33 cellular contexts compared by ENCODE assay signal in genomic region chr12:64157110-64157509, GRCh38.
"Had no signal": no experiment of that assay in that cellular context is flagged by ENCODE, and none has a peak within 500 bp of the region (broad histone marks: within the 10 kb centered on the region; RNA-seq: fewer than 3 reads in every experiment).

No MANE protein-coding gene starts in this region.

- H3K4me3 ChIP-seq: MG63 had no signal

- DNase-seq: Karpas-422, Kasumi-1, MG63, MM.1S, NCI-H1048, NCI-H1092, NCI-H1092 treated with DMSO at 0.1 percent for 48 hours, NCI-H1105, NCI-H1105 treated with DMSO at 0.1 percent for 48 hours, NCI-H1417, NCI-H1417 treated with DMSO at 0.1 percent for 48 hours, NCI-H1436, NCI-H1436 treated with DMSO at 0.1 percent for 48 hours, NCI-H146, NCI-H1694, NCI-H1694 treated with DMSO at 0.1 percent for 48 hours, NCI-H187, NCI-H187 treated with DMSO at 0.1 percent for 48 hours, NCI-H1930, NCI-H2029, NCI-H2029 treated with DMSO at 0.1 percent for 48 hours, NCI-H2081, NCI-H2081 treated with DMSO at 0.1 percent for 48 hours, NCI-H2107, NCI-H2171, NCI-H2171 treated with DMSO at 0.1 percent for 48 hours, NCI-H2227 treated with DMSO at 0.1 percent for 48 hours, NCI-H226, NCI-H345, NCI-H446, NCI-H446 treated with DMSO at 0.1 percent for 48 hours, NCI-H510A had no signal

- H3K27ac ChIP-seq: KMS-11 had no signal

- H3K4me2 ChIP-seq: KMS-11 had no signal

- H3K9ac ChIP-seq: KMS-11 had no signal

- H3K27me3 ChIP-seq: MG63 had no signal

- H3K36me3 ChIP-seq: MG63 had no signal
